Comparison of ENCODE assay signal across 13 cellular contexts in the genomic region with DNA sequence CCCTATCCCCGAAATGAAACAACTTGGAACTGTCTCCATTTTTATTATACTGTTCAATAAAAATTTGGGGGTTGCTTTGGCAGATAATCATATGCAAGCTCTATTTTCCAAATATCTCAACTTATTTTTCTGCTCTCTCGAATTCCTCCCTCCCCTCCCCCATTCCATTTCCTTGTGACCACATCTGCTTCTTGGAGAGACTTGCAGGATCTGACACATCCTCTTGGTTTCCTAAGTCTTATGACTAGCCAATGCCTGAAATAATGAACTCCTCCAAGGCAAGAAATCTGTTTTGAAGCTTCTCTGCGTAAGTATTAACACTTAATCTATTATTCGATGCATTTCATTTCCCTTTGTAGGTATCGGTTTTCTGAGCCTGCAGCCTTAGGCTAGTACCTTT. TPM values are rescaled to one million over a fixed set of nuclear protein-coding genes. Genes with fewer than 3 reads are reported as not detected.
A peak's percentile ranks its signal among the peaks of the same experiment; 100 is the strongest.
DNase-seq lines count a peak whose midpoint lies in the region; ATAC-seq, FAIRE-seq and TF ChIP-seq lines count a peak whose summit lies in the region.
"Had no signal": no experiment of that assay in that cellular context is flagged by ENCODE, and none has a peak within 500 bp of the region (broad histone marks: within the 10 kb centered on the region; RNA-seq: fewer than 3 reads in every experiment).

No MANE protein-coding gene starts in this region.

- peaks cover 22 to 27% (median 24%) of the 10 kb centered on the region in 3 donors for H3K4me1 Mint-ChIP-seq in CD8-positive, alpha-beta memory T cell

- POLR2A ChIA-PET in HepG2 (lab: Yijun Ruan, JAX) = interaction anchor here (1.5 kb wide), 1 partner anchor 169 kb away, joined by 3 read pairs; no protein-coding TSS in a partner anchor
- POLR2A ChIA-PET in CD8-positive, alpha-beta memory T cell (lab: Charles Lee) = interaction anchor here (0.7 to 1.7 kb wide), 5 partner anchors 13 to 128 kb away, joined by 3 to 5 read pairs (median 4); no protein-coding TSS in a partner anchor

- 59% methylated on average over 5 of the region's 5 CpGs for WGBS in right lobe of liver (ENCODE audit: insufficient coverage, low coverage, low lambda C conversion rate, missing lambda C conversion rate)
- 68% methylated on average over 5 of the region's 5 CpGs for WGBS in HepG2 (ENCODE audit: low lambda C conversion rate)

- peak in 3 of 4 donors; percentile 27 to 76 (median 61) for ATAC-seq in right lobe of liver
- ATAC-seq in HepG2 = no peak
- peak; percentile 55 for ATAC-seq in SK-N-SH treated with all-trans-retinoic acid at 6 μM for 48 hours
- ATAC-seq in HG02973 (IDR thresholded peaks at IDR 0.05; ENCODE audit: unreplicated experiment) = no peak
- ATAC-seq: stimulated activated memory B cell treated with anti-CD40 and anti-IgM and Interleukin-4, amounts not matched to agents 10 μg/mL and 1 μg/mL and 100 μg/mL, for 72 hours had no signal

- H3K36me3 ChIP-seq in right lobe of liver (no peaks in the 10 kb centered on the region), HepG2 (replicated peaks in 1 of 2; ENCODE audit: control insufficient read depth in 1 of 2, insufficient read depth in 2 of 2, low read length in 2 of 2) (no peaks in the 10 kb centered on the region)
- H3K36me3 ChIP-seq in CD8-positive, alpha-beta memory T cell (ENCODE audit: insufficient read depth, low read length) = no peaks in the 10 kb centered on the region
- H3K36me3 ChIP-seq: sigmoid colon had no signal

- no peak overlapping the region for H3K9ac ChIP-seq in HepG2 (ENCODE audit: insufficient read depth, low read depth, low read length)

- H3K4me1 ChIP-seq in right lobe of liver = no peaks in the 10 kb centered on the region
- H3K4me1 ChIP-seq in HepG2 (ENCODE audit: insufficient read depth, low read length) = peaks cover 10% of the 10 kb centered on the region; the same call in 1 of the 2 replicates
- H3K4me1 ChIP-seq in CD8-positive, alpha-beta memory T cell (ENCODE audit: insufficient read depth, low read length) = peaks cover 17% of the 10 kb centered on the region
- H3K4me1 ChIP-seq: sigmoid colon had no signal

- peaks cover 6 to 12% (median 9%) of the 10 kb centered on the region in 3 donors for H3K36me3 Mint-ChIP-seq in CD8-positive, alpha-beta memory T cell

- no peak for TF ChIP-seq RAD21 in HepG2 (CRISPR knock-in tag; IDR thresholded peaks at IDR 0.05)

- no peak for TF ChIP-seq EP300 in HepG2 (IDR thresholded peaks at IDR 0.05; ENCODE audit: low read depth in 2 of 2, low read length in 2 of 2)
- no peak for TF ChIP-seq EP300 in HepG2 (CRISPR knock-in tag; IDR thresholded peaks at IDR 0.05; ENCODE audit: borderline replicate concordance)

- no peaks in the 10 kb centered on the region for H3K27me3 Mint-ChIP-seq in CD8-positive, alpha-beta memory T cell
- H3K27me3 Mint-ChIP-seq: stimulated activated memory B cell treated with anti-CD40 and anti-IgM and Interleukin-4, amounts not matched to agents 10 μg/mL and 1 μg/mL and 100 μg/mL, for 72 hours had no signal

- H4K20me1 ChIP-seq in HepG2 (ENCODE audit: insufficient read depth, low read length) = no peaks in the 10 kb centered on the region

- TF ChIP-seq POLR2A in right lobe of liver (IDR thresholded peaks at IDR 0.05) (no peak), HepG2 (IDR thresholded peaks at IDR 0.05; ENCODE audit: insufficient read depth in 1 of 2, low read depth in 2 of 2, low read length in 2 of 2) (no peak)

- no peaks in the 10 kb centered on the region for H3K9me3 ChIP-seq in right lobe of liver
- no peaks in the 10 kb centered on the region for H3K9me3 ChIP-seq in HepG2 (ENCODE audit: low read length)
- no peaks in the 10 kb centered on the region for H3K9me3 ChIP-seq in CD8-positive, alpha-beta memory T cell (ENCODE audit: low read length)

- BruUV-seq in HepG2 (replicated peaks; lab: Mats Ljungman, UMichigan) = no TSS peak

- H3K9me3 Mint-ChIP-seq in CD8-positive, alpha-beta memory T cell = peaks cover 4 to 8% (median 5%) of the 10 kb centered on the region in 5 donors

- CTCF ChIA-PET in HepG2 (lab: Yijun Ruan, JAX; ENCODE audit: low intra/inter-chr PET ratio, low total read pairs) = no interaction called here
- CTCF ChIA-PET in CD8-positive, alpha-beta memory T cell (lab: Charles Lee) = interaction anchor here (1.1 to 6.4 kb wide), 7 partner anchors 11 to 169 kb away, joined by 3 to 57 read pairs (median 5); no protein-coding TSS in a partner anchor

- H3K4me3 ChIP-seq in right lobe of liver (no peak overlapping the region), HepG2 (replicated peaks in 1 of 3; ENCODE audit: insufficient read depth in 1 of 3, low read depth in 2 of 3, low read length in 3 of 3) (no peak overlapping the region), fibroblast of mammary gland (ENCODE audit: control insufficient read depth, low read depth, low read length) (no peak overlapping the region)
- no peak overlapping the region for H3K4me3 ChIP-seq in CD8-positive, alpha-beta memory T cell (ENCODE audit: low read length)
- H3K4me3 ChIP-seq: sigmoid colon had no signal

- H3K27me3 ChIP-seq in right lobe of liver = no peaks in the 10 kb centered on the region
- H3K27me3 ChIP-seq in HepG2 (ENCODE audit: control insufficient read depth in 1 of 2, insufficient read depth in 2 of 2, low read length in 2 of 2) = no peaks in the 10 kb centered on the region
- no peaks in the 10 kb centered on the region for H3K27me3 ChIP-seq in CD8-positive, alpha-beta memory T cell (ENCODE audit: insufficient read depth, low read length, poor library complexity, severe bottlenecking)
- H3K27me3 ChIP-seq: sigmoid colon had no signal

- H3K4me3 Mint-ChIP-seq in CD8-positive, alpha-beta memory T cell = no peak overlapping the region
- H3K4me3 Mint-ChIP-seq: stimulated activated memory B cell treated with anti-CD40 and anti-IgM and Interleukin-4, amounts not matched to agents 10 μg/mL and 1 μg/mL and 100 μg/mL, for 72 hours had no signal

- no peak for DNase-seq in right lobe of liver
- no peak for DNase-seq in HepG2 (ENCODE audit: low spot score)
- DNase-seq in fibroblast of mammary gland (ENCODE audit: low read depth) = peak; percentile 95
- no peak for DNase-seq in CD8-positive, alpha-beta memory T cell
- DNase-seq in NCI-H187 (lab: John Stamatoyannopoulos, UW) = no peak
- no peak for DNase-seq in GM20000 (ENCODE audit: low spot score)
- DNase-seq: activated T-cell treated with anti-CD3 and anti-CD28 coated beads, Interleukin-2, amount 50 U/mL, for 1 hour; NCI-H2171 treated with DMSO at 0.1 percent for 48 hours; sigmoid colon; T-helper 2 cell had no signal

- H3K27ac Mint-ChIP-seq in CD8-positive, alpha-beta memory T cell = peak overlapping the region in 3 of 8 donors; percentile 38 to 73 (median 61)
- H3K27ac Mint-ChIP-seq: stimulated activated memory B cell treated with anti-CD40 and anti-IgM and Interleukin-4, amounts not matched to agents 10 μg/mL and 1 μg/mL and 100 μg/mL, for 72 hours had no signal

- H3K27ac ChIP-seq in right lobe of liver (peak overlapping the region in 1 of 3 donors; percentile 33), HepG2 (ENCODE audit: extremely low read length, insufficient read depth, low read length) (no peak overlapping the region)
- no peak overlapping the region for H3K27ac ChIP-seq in CD8-positive, alpha-beta memory T cell (ENCODE audit: low read depth, low read length)
- H3K27ac ChIP-seq: sigmoid colon had no signal

- intact Hi-C loops in right lobe of liver (cut with DNase I) = no loop called here
- intact Hi-C loops in HepG2 (cut with micrococcal nuclease; ENCODE audit: unreplicated experiment) = no loop called here

- H3K79me2 ChIP-seq in HepG2 (ENCODE audit: insufficient read depth, low read length) = no peaks in the 10 kb centered on the region

- FAIRE-seq in HepG2 (lab: Jason Lieb, UNC) = no peak

- in situ Hi-C loops in HepG2 (cut with HindIII; ENCODE audit: extremely low pct_ligation_motif_present, low pct_unique_long_range_greater_than_20kb) = loop anchor here (25.0 kb wide), 1 partner anchor 404 kb away; no protein-coding TSS in a partner anchor

- no peak for TF ChIP-seq CTCF in right lobe of liver (IDR thresholded peaks at IDR 0.05)
- no peak for TF ChIP-seq CTCF in HepG2 (CRISPR knock-in tag; IDR thresholded peaks at IDR 0.05)
- no peak for TF ChIP-seq CTCF in fibroblast of mammary gland (conservative IDR thresholded peaks at IDR 0.05; ENCODE audit: control insufficient read depth, insufficient read depth, low read depth, low read length)
- TF ChIP-seq CTCF in GM20000 (IDR thresholded peaks at IDR 0.05; ENCODE audit: extremely low read depth, missing control alignments) = no peak

- no peak overlapping the region for H2AFZ ChIP-seq in HepG2 (ENCODE audit: low read length)

- no peak overlapping the region for H3K4me2 ChIP-seq in HepG2 (ENCODE audit: low read depth, low read length)

TF ChIP-seq in HepG2, 621 proteins besides CTCF, POLR2A, EP300 and RAD21 (continues in another document):
- TF ChIP-seq PPARG (CRISPR knock-in tag; conservative IDR thresholded peaks at IDR 0.05) = no peak

TF ChIP-seq in SK-N-SH treated with all-trans-retinoic acid at 6 μM for 48 hours, 23 proteins besides CTCF, POLR2A, EP300 and RAD21 (continues in another document):
- TF ChIP-seq ARNTL (CRISPR knock-in tag; IDR thresholded peaks at IDR 0.05; ENCODE audit: borderline replicate concordance, low read depth) = no peak

RNA-seq across cellular contexts. Expression of a gene that starts 16.1 kb away (rescaled TPM):
- total RNA-seq in right lobe of liver (10 to 100 TPM; 11.3 to 41.4 (median 22.3) TPM), HepG2 (2016; rRNA removed; fragmentation: Illumina TruSeq; extraction: Trizol) (44.0 and 50.0 TPM in 2 replicates)
- total RNA-seq in HepG2 (2016; cell fraction: cytosol; rRNA removed; fragmentation: Illumina TruSeq; extraction: Trizol; ENCODE audit: low read depth) = 15.3 and 17.9 TPM in 2 replicates
- total RNA-seq in HepG2 (2016; cell fraction: insoluble cytoplasmic fraction; rRNA removed; fragmentation: Illumina TruSeq; extraction: Trizol) = 39.7 and 48.5 TPM in 2 replicates
- 31.9 and 33.8 TPM in 2 replicates for total RNA-seq in HepG2 (2016; cell fraction: membrane; rRNA removed; fragmentation: Illumina TruSeq; extraction: Trizol)
- total RNA-seq in HepG2 (2016; cell fraction: nucleus; rRNA removed; fragmentation: Illumina TruSeq; extraction: Trizol) = 48.5 and 49.4 TPM in 2 replicates
- polyA plus RNA-seq in HepG2 (2011; rRNA removed) = 76.1 and 76.3 TPM in 2 replicates
- polyA plus RNA-seq in HepG2 (2011; cell fraction: cytosol; rRNA removed) = 82.7 and 83.0 TPM in 2 replicates
- polyA plus RNA-seq in HepG2 (2011; cell fraction: nucleus; rRNA removed) = 170 and 172 TPM in 2 replicates
- polyA plus RNA-seq in HepG2 (2012) = 35.4 and 51.3 TPM in 2 replicates
- polyA plus RNA-seq in HepG2 (2016; cell fraction: cytosol; fragmentation: Illumina TruSeq; extraction: Trizol; ENCODE audit: low read depth) = 8.5 and 8.6 TPM in 2 replicates
- polyA plus RNA-seq in HepG2 (2016; cell fraction: insoluble cytoplasmic fraction; fragmentation: Illumina TruSeq; extraction: Trizol; ENCODE audit: low read depth) = 37.9 and 44.1 TPM in 2 replicates
- polyA plus RNA-seq in HepG2 (2016; cell fraction: membrane; fragmentation: Illumina TruSeq; extraction: Trizol; ENCODE audit: low read depth) = 16.3 and 18.7 TPM in 2 replicates
- 82.0 and 82.8 TPM in 2 replicates for polyA plus RNA-seq in HepG2 (2016; cell fraction: nucleus; fragmentation: Illumina TruSeq; extraction: Trizol; ENCODE audit: insufficient read depth, low read depth)
- 89.5 and 113 TPM in 2 replicates for polyA minus RNA-seq in HepG2 (2011; rRNA and poly(A)+ RNA removed; ENCODE audit: low replicate concordance)
- polyA minus RNA-seq in HepG2 (2011; cell fraction: cytosol; rRNA and poly(A)+ RNA removed) = 43.2 and 45.1 TPM in 2 replicates
- 66.8 and 68.0 TPM in 2 replicates for polyA minus RNA-seq in HepG2 (2011; cell fraction: nucleus; rRNA and poly(A)+ RNA removed)
- 10 to 100 TPM; 36.9 to 38.3 TPM for total RNA-seq in CD8-positive, alpha-beta memory T cell
- polyA plus RNA-seq in CD8-positive, alpha-beta memory T cell = 77.0 TPM

Comparison
In these comparisons a context has a peak if more than half of its experiments do, and no peak if none do; other contexts are left out.
1. ATAC-seq: peak in right lobe of liver (3 of 4) and SK-N-SH treated with all-trans-retinoic acid at 6 μM for 48 hours (single experiment); none in HepG2 (single experiment) and HG02973 (single experiment).